ENCODE assay signal across 27 cellular contexts in genomic region chr19:45010306-45010705, GRCh38. TPM values are rescaled to one million over a fixed set of nuclear protein-coding genes. Genes with fewer than 3 reads are reported as not detected.
DNase-seq lines count a peak whose midpoint lies in the region; ATAC-seq and TF ChIP-seq lines count a peak whose summit lies in the region.
"Had no signal": no experiment of that assay in that cellular context is flagged by ENCODE, and none has a peak within 500 bp of the region (broad histone marks: within the 10 kb centered on the region; RNA-seq: fewer than 3 reads in every experiment).

No MANE protein-coding gene starts in this region.

- H3K27ac Mint-ChIP-seq in natural killer cell, result peak overlapping the region; percentile 4 to 27
- no peak overlapping the region for H3K27ac Mint-ChIP-seq in natural killer cell treated with Interleukin-12 subunit alpha and Interleukin-12 subunit beta and Interleukin-15 and Interleukin-18, amount 100 ng/mL, for 72 hours
- H3K27ac Mint-ChIP-seq in central memory CD8-positive, alpha-beta T cell (ENCODE audit: low read depth), result peak overlapping the region; percentile 12
- peak overlapping the region; percentile 66 for H3K27ac Mint-ChIP-seq in stimulated activated memory B cell treated with anti-CD40 and anti-IgM and Interleukin-4, amounts not matched to agents 10 μg/mL and 1 μg/mL and 100 μg/mL, for 72 hours
- no peak overlapping the region for H3K27ac Mint-ChIP-seq in activated T-helper 2 cell treated with anti-CD3 and anti-CD28 coated beads, Interferon-gamma antibody, Interleukin-2, Interleukin-4, amounts not matched to agents 10 μg/mL and 5 μg/mL and 100 μg/mL, durations not matched to agents 14 hours and 24 hours and 36 hours
- H3K27ac Mint-ChIP-seq: activated naive CD8-positive, alpha-beta T cell treated with anti-CD3 and anti-CD28 coated beads, Interleukin-2, amount 50 U/mL, for 24 hours; mesothelial cell of epicardium had no signal

- no peaks in the 10 kb centered on the region for H3K9me3 Mint-ChIP-seq in natural killer cell
- H3K9me3 Mint-ChIP-seq in natural killer cell treated with Interleukin-12 subunit alpha and Interleukin-12 subunit beta and Interleukin-15 and Interleukin-18, amount 100 ng/mL, for 72 hours, result no peaks in the 10 kb centered on the region
- no peaks in the 10 kb centered on the region for H3K9me3 Mint-ChIP-seq in central memory CD8-positive, alpha-beta T cell
- no peaks in the 10 kb centered on the region for H3K9me3 Mint-ChIP-seq in stimulated activated memory B cell treated with anti-CD40 and anti-IgM and Interleukin-4, amounts not matched to agents 10 μg/mL and 1 μg/mL and 100 μg/mL, for 72 hours
- no peaks in the 10 kb centered on the region for H3K9me3 Mint-ChIP-seq in activated T-helper 2 cell treated with anti-CD3 and anti-CD28 coated beads, Interferon-gamma antibody, Interleukin-2, Interleukin-4, amounts not matched to agents 10 μg/mL and 5 μg/mL and 100 μg/mL, durations not matched to agents 14 hours and 24 hours and 36 hours
- H3K9me3 Mint-ChIP-seq: activated CD4-positive, alpha-beta memory T cell treated with anti-CD3 and anti-CD28 coated beads, Interleukin-2, amount 10 ng/mL, durations not matched to agents 7 days and 5 days; activated naive CD8-positive, alpha-beta T cell treated with anti-CD3 and anti-CD28 coated beads, Interleukin-2, amount 50 U/mL, for 24 hours; mesothelial cell of epicardium had no signal

- no peaks in the 10 kb centered on the region for H3K36me3 Mint-ChIP-seq in natural killer cell
- H3K36me3 Mint-ChIP-seq in natural killer cell treated with Interleukin-12 subunit alpha and Interleukin-12 subunit beta and Interleukin-15 and Interleukin-18, amount 100 ng/mL, for 72 hours, result peaks cover 5% of the 10 kb centered on the region
- H3K36me3 Mint-ChIP-seq in central memory CD8-positive, alpha-beta T cell (ENCODE audit: insufficient read depth), result peaks cover 71% of the 10 kb centered on the region
- H3K36me3 Mint-ChIP-seq in stimulated activated memory B cell treated with anti-CD40 and anti-IgM and Interleukin-4, amounts not matched to agents 10 μg/mL and 1 μg/mL and 100 μg/mL, for 72 hours, result peaks cover 49% of the 10 kb centered on the region
- peaks cover 64% of the 10 kb centered on the region for H3K36me3 Mint-ChIP-seq in activated T-helper 2 cell treated with anti-CD3 and anti-CD28 coated beads, Interferon-gamma antibody, Interleukin-2, Interleukin-4, amounts not matched to agents 10 μg/mL and 5 μg/mL and 100 μg/mL, durations not matched to agents 14 hours and 24 hours and 36 hours (ENCODE audit: low read depth)

- peak in 1 of 3 donors; percentile 2 for ATAC-seq in natural killer cell
- no peak for ATAC-seq in natural killer cell treated with Interleukin-12 subunit alpha and Interleukin-12 subunit beta and Interleukin-15 and Interleukin-18, amount 100 ng/mL, for 72 hours
- ATAC-seq in central memory CD8-positive, alpha-beta T cell (replicated peaks; ENCODE audit: extremely low read depth, poor library complexity, severe bottlenecking), result no peak
- ATAC-seq in stimulated activated memory B cell treated with anti-CD40 and anti-IgM and Interleukin-4, amounts not matched to agents 10 μg/mL and 1 μg/mL and 100 μg/mL, for 72 hours, result no peak
- ATAC-seq: activated CD4-positive, CD25-positive, alpha-beta regulatory T cell treated with anti-CD3 and anti-CD28 coated beads, Interleukin-2, amount 50 U/mL, for 24 hours; activated naive CD8-positive, alpha-beta T cell treated with anti-CD3 and anti-CD28 coated beads, Interleukin-2, amount 50 U/mL, for 24 hours; left ventricle myocardium superior; naive thymus-derived CD4-positive, alpha-beta T cell had no signal

- DNase-seq in natural killer cell (no peak), OCI-M1 (lab: John Stamatoyannopoulos, UW) (peak; percentile 30), NCI-H2171 treated with DMSO at 0.1 percent for 48 hours (lab: John Stamatoyannopoulos, UW) (no peak)
- DNase-seq in natural killer cell treated with Interleukin-12 subunit alpha and Interleukin-12 subunit beta and Interleukin-15 and Interleukin-18, amount 100 ng/mL, for 72 hours (ENCODE audit: low spot score), result no peak
- no peak for DNase-seq in central memory CD8-positive, alpha-beta T cell (ENCODE audit: low spot score in 2 of 2)
- DNase-seq in activated CD4-positive, CD25-positive, alpha-beta regulatory T cell treated with anti-CD3 and anti-CD28 coated beads, Interleukin-2, amount 50 U/mL, for 72 hours, result no peak
- no peak for DNase-seq in activated T-helper 2 cell treated with anti-CD3 and anti-CD28 coated beads, Interferon-gamma antibody, Interleukin-2, Interleukin-4, amounts not matched to agents 10 μg/mL and 5 μg/mL and 100 μg/mL, durations not matched to agents 14 hours and 24 hours and 36 hours (ENCODE audit: low spot score)
- DNase-seq: ACHN; activated CD4-positive, alpha-beta memory T cell treated with anti-CD3 and anti-CD28 coated beads, Interleukin-2, amount 10 ng/mL, durations not matched to agents 7 days and 5 days; activated CD8-positive, alpha-beta memory T cell treated with anti-CD3 and anti-CD28 coated beads, Interleukin-2, amount 50 U/mL, for 48 hours; activated effector memory CD4-positive, alpha-beta T cell treated with Interleukin-2 at 50 U/mL for 16 hours; activated naive CD8-positive, alpha-beta T cell treated with anti-CD3 and anti-CD28 coated beads, Interleukin-2, amount 50 U/mL, for 24 hours; C1 segment of cervical spinal cord; cerebellar nuclear complex; left ventricle myocardium superior; naive thymus-derived CD4-positive, alpha-beta T cell; NCI-H1417; NCI-H2029 treated with DMSO at 0.1 percent for 48 hours; NCI-H345; NCI-H748 treated with DMSO at 0.1 percent for 48 hours; ovary; retina; stimulated activated CD4-positive, alpha-beta T cell treated with anti-CD3 and anti-CD28 coated beads, Interleukin-2, amount 100 ng/mL, for 24 hours; upper lobe of left lung had no signal

- H3K27me3 Mint-ChIP-seq in natural killer cell (ENCODE audit: low read depth in 2 of 2), result no peaks in the 10 kb centered on the region
- no peaks in the 10 kb centered on the region for H3K27me3 Mint-ChIP-seq in natural killer cell treated with Interleukin-12 subunit alpha and Interleukin-12 subunit beta and Interleukin-15 and Interleukin-18, amount 100 ng/mL, for 72 hours
- H3K27me3 Mint-ChIP-seq in central memory CD8-positive, alpha-beta T cell, result no peaks in the 10 kb centered on the region
- no peaks in the 10 kb centered on the region for H3K27me3 Mint-ChIP-seq in stimulated activated memory B cell treated with anti-CD40 and anti-IgM and Interleukin-4, amounts not matched to agents 10 μg/mL and 1 μg/mL and 100 μg/mL, for 72 hours
- H3K27me3 Mint-ChIP-seq in activated T-helper 2 cell treated with anti-CD3 and anti-CD28 coated beads, Interferon-gamma antibody, Interleukin-2, Interleukin-4, amounts not matched to agents 10 μg/mL and 5 μg/mL and 100 μg/mL, durations not matched to agents 14 hours and 24 hours and 36 hours (ENCODE audit: low read depth), result no peaks in the 10 kb centered on the region
- H3K27me3 Mint-ChIP-seq: activated CD4-positive, alpha-beta memory T cell treated with anti-CD3 and anti-CD28 coated beads, Interleukin-2, amount 10 ng/mL, durations not matched to agents 7 days and 5 days; activated naive CD8-positive, alpha-beta T cell treated with anti-CD3 and anti-CD28 coated beads, Interleukin-2, amount 50 U/mL, for 24 hours; naive thymus-derived CD4-positive, alpha-beta T cell had no signal

- intact Hi-C loops in natural killer cell (cut with micrococcal nuclease), result no loop called here
- intact Hi-C loops in activated T-helper 2 cell treated with anti-CD3 and anti-CD28 coated beads, Interferon-gamma antibody, Interleukin-2, Interleukin-4, amounts not matched to agents 10 μg/mL and 5 μg/mL and 100 μg/mL, durations not matched to agents 14 hours and 24 hours and 36 hours (cut with micrococcal nuclease), result no loop called here

- no peak for TF ChIP-seq CTCF in natural killer cell (IDR thresholded peaks at IDR 0.05)

- H3K4me3 Mint-ChIP-seq in natural killer cell, result no peak overlapping the region
- no peak overlapping the region for H3K4me3 Mint-ChIP-seq in natural killer cell treated with Interleukin-12 subunit alpha and Interleukin-12 subunit beta and Interleukin-15 and Interleukin-18, amount 100 ng/mL, for 72 hours
- no peak overlapping the region for H3K4me3 Mint-ChIP-seq in central memory CD8-positive, alpha-beta T cell
- no peak overlapping the region for H3K4me3 Mint-ChIP-seq in stimulated activated memory B cell treated with anti-CD40 and anti-IgM and Interleukin-4, amounts not matched to agents 10 μg/mL and 1 μg/mL and 100 μg/mL, for 72 hours
- no peak overlapping the region for H3K4me3 Mint-ChIP-seq in activated T-helper 2 cell treated with anti-CD3 and anti-CD28 coated beads, Interferon-gamma antibody, Interleukin-2, Interleukin-4, amounts not matched to agents 10 μg/mL and 5 μg/mL and 100 μg/mL, durations not matched to agents 14 hours and 24 hours and 36 hours (ENCODE audit: low read depth)
- H3K4me3 Mint-ChIP-seq: activated CD4-positive, alpha-beta memory T cell treated with anti-CD3 and anti-CD28 coated beads, Interleukin-2, amount 10 ng/mL, durations not matched to agents 7 days and 5 days; activated naive CD8-positive, alpha-beta T cell treated with anti-CD3 and anti-CD28 coated beads, Interleukin-2, amount 50 U/mL, for 24 hours; mesothelial cell of epicardium had no signal

- H3K4me1 Mint-ChIP-seq in natural killer cell, result peaks cover 7 to 12% of the 10 kb centered on the region in 2 donors
- peaks cover 12 to 14% of the 10 kb centered on the region in 2 donors for H3K4me1 Mint-ChIP-seq in natural killer cell treated with Interleukin-12 subunit alpha and Interleukin-12 subunit beta and Interleukin-15 and Interleukin-18, amount 100 ng/mL, for 72 hours (ENCODE audit: low read depth in 2 of 2)
- peaks cover 6% of the 10 kb centered on the region for H3K4me1 Mint-ChIP-seq in central memory CD8-positive, alpha-beta T cell
- peaks cover 36% of the 10 kb centered on the region for H3K4me1 Mint-ChIP-seq in stimulated activated memory B cell treated with anti-CD40 and anti-IgM and Interleukin-4, amounts not matched to agents 10 μg/mL and 1 μg/mL and 100 μg/mL, for 72 hours
- peaks cover 2% of the 10 kb centered on the region for H3K4me1 Mint-ChIP-seq in activated T-helper 2 cell treated with anti-CD3 and anti-CD28 coated beads, Interferon-gamma antibody, Interleukin-2, Interleukin-4, amounts not matched to agents 10 μg/mL and 5 μg/mL and 100 μg/mL, durations not matched to agents 14 hours and 24 hours and 36 hours (ENCODE audit: low read depth)
- H3K4me1 Mint-ChIP-seq: activated naive CD8-positive, alpha-beta T cell treated with anti-CD3 and anti-CD28 coated beads, Interleukin-2, amount 50 U/mL, for 24 hours; mesothelial cell of epicardium had no signal

RNA-seq across cellular contexts. Expression of gene RELB, which starts 9.0 kb away (rescaled TPM):
- total RNA-seq in natural killer cell, result 100 to 1,000 TPM in 2 of 3 donors, 10 to 100 TPM in 1; 92.4 to 119 (median 105) TPM
- total RNA-seq in natural killer cell treated with Interleukin-12 subunit alpha and Interleukin-12 subunit beta and Interleukin-15 and Interleukin-18, amount 100 ng/mL, for 72 hours, result 10 to 100 TPM; 47.0 to 81.6 TPM
- 62.7 and 70.3 TPM in 2 replicates for total RNA-seq in activated T-helper 2 cell treated with anti-CD3 and anti-CD28 coated beads, Interferon-gamma antibody, Interleukin-2, Interleukin-4, amounts not matched to agents 10 μg/mL and 5 μg/mL and 100 μg/mL, durations not matched to agents 14 hours and 24 hours and 36 hours

RNA-seq across cellular contexts. Expression of gene CLASRP, which starts 28.5 kb away (rescaled TPM):
- 100 to 1,000 TPM; 142 to 160 (median 146) TPM for total RNA-seq in natural killer cell
- total RNA-seq in natural killer cell treated with Interleukin-12 subunit alpha and Interleukin-12 subunit beta and Interleukin-15 and Interleukin-18, amount 100 ng/mL, for 72 hours, result 100 to 1,000 TPM in 1 of 2 donors, 10 to 100 TPM in 1; 84.1 to 147 TPM
- 102 and 105 TPM in 2 replicates for total RNA-seq in activated T-helper 2 cell treated with anti-CD3 and anti-CD28 coated beads, Interferon-gamma antibody, Interleukin-2, Interleukin-4, amounts not matched to agents 10 μg/mL and 5 μg/mL and 100 μg/mL, durations not matched to agents 14 hours and 24 hours and 36 hours

RNA-seq across cellular contexts. Expression of gene CLPTM1, which starts 55.1 kb away (rescaled TPM):
- 100 to 1,000 TPM in 2 of 3 donors, 10 to 100 TPM in 1; 97.1 to 125 (median 120) TPM for total RNA-seq in natural killer cell
- 100 to 1,000 TPM in 1 of 2 donors, 10 to 100 TPM in 1; 90.9 to 116 TPM for total RNA-seq in natural killer cell treated with Interleukin-12 subunit alpha and Interleukin-12 subunit beta and Interleukin-15 and Interleukin-18, amount 100 ng/mL, for 72 hours
- 68.7 and 72.7 TPM in 2 replicates for total RNA-seq in activated T-helper 2 cell treated with anti-CD3 and anti-CD28 coated beads, Interferon-gamma antibody, Interleukin-2, Interleukin-4, amounts not matched to agents 10 μg/mL and 5 μg/mL and 100 μg/mL, durations not matched to agents 14 hours and 24 hours and 36 hours

Comparison
In these comparisons a context has a peak if more than half of its experiments do, and no peak if none do; other contexts are left out.
1. H3K27ac Mint-ChIP-seq: peak in natural killer cell (2 of 2), central memory CD8-positive, alpha-beta T cell (single experiment) and stimulated activated memory B cell treated with anti-CD40 and anti-IgM and Interleukin-4, amounts not matched to agents 10 μg/mL and 1 μg/mL and 100 μg/mL, for 72 hours (single experiment); none in natural killer cell treated with Interleukin-12 subunit alpha and Interleukin-12 subunit beta and Interleukin-15 and Interleukin-18, amount 100 ng/mL, for 72 hours (0 of 2) and activated T-helper 2 cell treated with anti-CD3 and anti-CD28 coated beads, Interferon-gamma antibody, Interleukin-2, Interleukin-4, amounts not matched to agents 10 μg/mL and 5 μg/mL and 100 μg/mL, durations not matched to agents 14 hours and 24 hours and 36 hours (single experiment).